20 cellular contexts compared by ENCODE assay signal in genomic region chr1:119253366-119253765, GRCh38.
DNase-seq lines count a peak whose midpoint lies in the region; ATAC-seq, FAIRE-seq and TF ChIP-seq lines count a peak whose summit lies in the region.
"Had no signal": no experiment of that assay in that cellular context is flagged by ENCODE, and none has a peak within 500 bp of the region (broad histone marks: within the 10 kb centered on the region; RNA-seq: fewer than 3 reads in every experiment).

No MANE protein-coding gene starts in this region.

- TF ChIP-seq POLR2A in esophagus squamous epithelium (IDR thresholded peaks at IDR 0.05), result no peak

- DNase-seq in HPDE6-E6E7 (ENCODE audit: extremely low spot score) (peak; percentile 32), adipocyte (ENCODE audit: low read depth) (peak; percentile 33), esophagus squamous epithelium (lab: John Stamatoyannopoulos, UW) (no peak), natural killer cell (no peak), posterior cingulate gyrus (no peak)
- DNase-seq: AML-193; CD4-positive, CD25-positive, alpha-beta regulatory T cell; DND-41; GF-D8; KBM-7; MM.1S; NCI-H1105; NCI-H1694 treated with DMSO at 0.1 percent for 48 hours; NCI-H510A treated with DMSO at 0.1 percent for 48 hours had no signal

- H3K9me3 Mint-ChIP-seq in natural killer cell, result peaks cover 0 to 2% of the 10 kb centered on the region in 2 donors
- H3K9me3 Mint-ChIP-seq: GM23338 had no signal

- H3K27me3 ChIP-seq in adipocyte (replicated peaks; ENCODE audit: control insufficient read depth, insufficient read depth, low read length) (no peaks in the 10 kb centered on the region), esophagus squamous epithelium (no peaks in the 10 kb centered on the region)

- TF ChIP-seq CTCF in esophagus squamous epithelium (IDR thresholded peaks at IDR 0.05), result no peak
- TF ChIP-seq CTCF in natural killer cell (IDR thresholded peaks at IDR 0.05), result no peak

- no peak overlapping the region for H3K4me3 ChIP-seq in adipocyte (ENCODE audit: low read length)
- no peak overlapping the region for H3K4me3 ChIP-seq in esophagus squamous epithelium
- H3K4me3 ChIP-seq: A549, GM23338 had no signal

- no peaks in the 10 kb centered on the region for H3K9me3 ChIP-seq in adipocyte (ENCODE audit: control insufficient read depth, low read length)
- no peaks in the 10 kb centered on the region for H3K9me3 ChIP-seq in esophagus squamous epithelium
- H3K9me3 ChIP-seq: A549 had no signal

- no peak overlapping the region for H3K4me3 Mint-ChIP-seq in natural killer cell
- H3K4me3 Mint-ChIP-seq: CD4-positive, CD25-positive, alpha-beta regulatory T cell; GM23338 had no signal

- H3K27ac ChIP-seq in esophagus squamous epithelium, result peak overlapping the region in 3 of 4 donors; percentile 14 to 70 (median 55)
- H3K27ac ChIP-seq: A549, HL-60 had no signal

- FAIRE-seq in A204.1 (lab: Jason Lieb, UNC), result peak; percentile 3
- FAIRE-seq: A549 had no signal

- no peak overlapping the region for H3K27ac Mint-ChIP-seq in natural killer cell
- H3K27ac Mint-ChIP-seq: CD4-positive, CD25-positive, alpha-beta regulatory T cell; GM23338 had no signal

- no peak for ATAC-seq in HG03175 (IDR thresholded peaks at IDR 0.05; ENCODE audit: unreplicated experiment)
- no peak for ATAC-seq in natural killer cell
- no peak for ATAC-seq in GM19351 (IDR thresholded peaks at IDR 0.05; ENCODE audit: unreplicated experiment)
- ATAC-seq: A549, GM23338 had no signal

- peaks cover 0 to 2% of the 10 kb centered on the region in 2 donors for H3K27me3 Mint-ChIP-seq in natural killer cell (ENCODE audit: low read depth in 2 of 2)
- H3K27me3 Mint-ChIP-seq: CD4-positive, CD25-positive, alpha-beta regulatory T cell had no signal

- no peaks in the 10 kb centered on the region for H3K4me1 Mint-ChIP-seq in natural killer cell
- H3K4me1 Mint-ChIP-seq: CD4-positive, CD25-positive, alpha-beta regulatory T cell; GM23338 had no signal

- no peaks in the 10 kb centered on the region for H3K4me1 ChIP-seq in adipocyte (ENCODE audit: control insufficient read depth, insufficient read depth, low read length)
- peaks cover 0 to 30% (median 0%) of the 10 kb centered on the region in 3 donors for H3K4me1 ChIP-seq in esophagus squamous epithelium
- H3K4me1 ChIP-seq: A549 had no signal

- WGBS in esophagus squamous epithelium, 2 donors, result 39 to 45% methylated on average over 1 of the region's 1 CpG

- H3K36me3 Mint-ChIP-seq in natural killer cell, result no peaks in the 10 kb centered on the region

- intact Hi-C loops in esophagus squamous epithelium (cut with DNase I), result no loop called here
- intact Hi-C loops in natural killer cell (cut with micrococcal nuclease), result no loop called here
- intact Hi-C loops in posterior cingulate gyrus (cut with DNase I), result no loop called here

- no peak overlapping the region for H3K9ac ChIP-seq in adipocyte (ENCODE audit: low read length)

- H3K36me3 ChIP-seq in adipocyte (ENCODE audit: control insufficient read depth, insufficient read depth, low read length, severe bottlenecking) (no peaks in the 10 kb centered on the region), esophagus squamous epithelium (no peaks in the 10 kb centered on the region)

Comparison
In these comparisons a context has a peak if more than half of its experiments do, and no peak if none do; other contexts are left out.
1. DNase-seq: peak in HPDE6-E6E7 (single experiment) and adipocyte (single experiment); none in esophagus squamous epithelium (single experiment), natural killer cell (single experiment) and posterior cingulate gyrus (0 of 10).